Comparison of ENCODE assay signal across 24 cellular contexts in the genomic region with DNA sequence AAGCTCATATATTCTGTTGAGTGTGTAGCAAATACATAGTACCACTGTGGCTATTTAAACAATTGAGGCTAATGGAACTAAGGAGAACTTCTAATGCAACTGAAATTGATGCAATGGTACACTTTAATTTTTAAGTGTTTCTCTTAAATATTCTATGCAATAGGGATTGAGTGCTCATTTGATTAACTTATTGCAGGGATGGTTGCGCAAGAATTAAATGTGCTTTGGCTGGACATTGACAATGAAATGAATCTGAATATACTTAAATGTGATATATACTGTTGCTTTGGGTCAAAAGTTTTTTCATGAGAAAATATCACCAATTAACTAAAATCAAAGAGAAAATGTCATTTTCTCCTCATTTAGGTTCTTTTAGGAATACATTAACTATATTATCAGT.
DNase-seq lines count a peak whose midpoint lies in the region; ATAC-seq, FAIRE-seq and TF ChIP-seq lines count a peak whose summit lies in the region.
"Had no signal": no experiment of that assay in that cellular context is flagged by ENCODE, and none has a peak within 500 bp of the region (broad histone marks: within the 10 kb centered on the region; RNA-seq: fewer than 3 reads in every experiment).

No MANE protein-coding gene starts in this region.

- no peaks in the 10 kb centered on the region for H3F3A ChIP-seq in MM.1S (ENCODE audit: insufficient read depth, low read length)

- H3K4me1 Mint-ChIP-seq in natural killer cell: peaks cover 5 to 6% of the 10 kb centered on the region in 2 donors
- H3K4me1 Mint-ChIP-seq in activated naive CD4-positive, alpha-beta T cell treated with anti-CD3 and anti-CD28 coated beads for 36 hours (ENCODE audit: low read depth): no peaks in the 10 kb centered on the region

- H3K9ac ChIP-seq in IMR-90 (ENCODE audit: low read depth, low read length) (no peak overlapping the region), K562 (ENCODE audit: insufficient read depth in 1 of 2, low read depth in 2 of 2, low read length in 2 of 2) (no peak overlapping the region), MM.1S (ENCODE audit: low read length) (no peak overlapping the region)
- H3K9ac ChIP-seq: BLaER1 treated with 17β-estradiol and CSF1 and Interleukin-3, amounts not matched to agents 10 nM and 100 nM had no signal

- no peak overlapping the region for H3K27ac ChIP-seq in A549
- H3K27ac ChIP-seq in IMR-90 (ENCODE audit: insufficient read depth, low read length): no peak overlapping the region
- no peak overlapping the region for H3K27ac ChIP-seq in K562 (ENCODE audit: extremely low read depth, low read depth, low read length)
- no peak overlapping the region for H3K27ac ChIP-seq in MM.1S (ENCODE audit: low read length)
- H3K27ac ChIP-seq: BLaER1 treated with 17β-estradiol and CSF1 and Interleukin-3, amounts not matched to agents 10 nM and 100 nM; C4-2B had no signal

- TF ChIP-seq CTCF in A549 (IDR thresholded peaks at IDR 0.05) (no peak), IMR-90 (conservative IDR thresholded peaks at IDR 0.05; ENCODE audit: low read depth, low read length) (no peak), K562 (IDR thresholded peaks at IDR 0.05 in 2 of 3, conservative IDR thresholded peaks at IDR 0.05 in 1 of 3; ENCODE audit: insufficient read depth in 2 of 3, low read depth in 1 of 3, low read length in 3 of 3) (no peak), MM.1S (IDR thresholded peaks at IDR 0.05; ENCODE audit: low read length) (no peak), natural killer cell (IDR thresholded peaks at IDR 0.05) (no peak)

- TF ChIP-seq POLR2A in A549 (IDR thresholded peaks at IDR 0.05; ENCODE audit: low read length): no peak
- TF ChIP-seq POLR2A in H54 (IDR thresholded peaks at IDR 0.05; ENCODE audit: low read depth, low read length): no peak
- TF ChIP-seq POLR2A in IMR-90 (IDR thresholded peaks at IDR 0.05; ENCODE audit: low read depth, low read length): no peak
- TF ChIP-seq POLR2A in K562 (conservative IDR thresholded peaks at IDR 0.05): no peak

- H3K9me1 ChIP-seq in IMR-90 (ENCODE audit: insufficient read depth, low read length): no peaks in the 10 kb centered on the region
- no peaks in the 10 kb centered on the region for H3K9me1 ChIP-seq in K562 (ENCODE audit: control insufficient read depth, insufficient read depth, low read length)

- no peak overlapping the region for H4K8ac ChIP-seq in IMR-90 (ENCODE audit: low read depth in 2 of 2, low read length in 2 of 2)

- H3K4ac ChIP-seq in IMR-90 (ENCODE audit: low read depth, low read length): no peak overlapping the region

- H3K36me3 ChIP-seq in IMR-90 (ENCODE audit: control insufficient read depth, insufficient read depth, low read length): no peaks in the 10 kb centered on the region
- peaks cover 3% of the 10 kb centered on the region; the same call in 1 of the 3 replicates for H3K36me3 ChIP-seq in K562 (ENCODE audit: control insufficient read depth, insufficient read depth, low read length)
- H3K36me3 ChIP-seq in MM.1S (replicated peaks; ENCODE audit: insufficient read depth, low read length): no peaks in the 10 kb centered on the region

- no peak overlapping the region for H3K18ac ChIP-seq in IMR-90 (ENCODE audit: low read depth, low read length)

- no peaks in the 10 kb centered on the region for H3K27me3 Mint-ChIP-seq in natural killer cell (ENCODE audit: low read depth in 2 of 2)
- no peaks in the 10 kb centered on the region for H3K27me3 Mint-ChIP-seq in activated naive CD4-positive, alpha-beta T cell treated with anti-CD3 and anti-CD28 coated beads for 36 hours (ENCODE audit: low read depth)
- H3K27me3 Mint-ChIP-seq: B cell; CD4-positive, alpha-beta T cell had no signal

- no peak overlapping the region for H4K5ac ChIP-seq in IMR-90 (ENCODE audit: low read depth, low read length)

- 93% methylated on average over 1 of the region's 1 CpG for WGBS in A549 (ENCODE audit: missing lambda C conversion rate)
- no CpG with 5 or more reads among the region's 1 CpG for WGBS in IMR-90 (ENCODE audit: extremely low coverage in 2 of 2, insufficient read length in 1 of 2), 2 experiments
- WGBS in K562 (ENCODE audit: insufficient coverage, low coverage, missing lambda C conversion rate): 100% methylated on average over 1 of the region's 1 CpG

- H3K4me1 ChIP-seq in A549 (peaks cover 4% of the 10 kb centered on the region; the same call in 1 of the 3 replicates), IMR-90 (ENCODE audit: control insufficient read depth, insufficient read depth, low read length) (peaks cover 13% of the 10 kb centered on the region), K562 (replicated peaks in 1 of 2; ENCODE audit: control insufficient read depth in 2 of 2, insufficient read depth in 2 of 2, low read length in 2 of 2) (no peaks in the 10 kb centered on the region), MM.1S (ENCODE audit: low read length) (no peaks in the 10 kb centered on the region)

- H3K4me3 ChIP-seq in A549: no peak overlapping the region
- H3K4me3 ChIP-seq in IMR-90 (ENCODE audit: insufficient read depth, low read depth, low read length): no peak overlapping the region
- no peak overlapping the region for H3K4me3 ChIP-seq in K562
- no peak overlapping the region for H3K4me3 ChIP-seq in MM.1S (ENCODE audit: low read length)
- H3K4me3 ChIP-seq: BLaER1 treated with 17β-estradiol and CSF1 and Interleukin-3, amounts not matched to agents 10 nM and 100 nM had no signal

- intact Hi-C loops in IMR-90 (cut with micrococcal nuclease) (no loop called here), K562 (cut with micrococcal nuclease) (no loop called here), natural killer cell (cut with micrococcal nuclease) (no loop called here)
- intact Hi-C loops in activated naive CD4-positive, alpha-beta T cell treated with anti-CD3 and anti-CD28 coated beads for 36 hours (cut with micrococcal nuclease): no loop called here

- POLR2A ChIA-PET in A549 (lab: Yijun Ruan, JAX) (no interaction called here), IMR-90 (lab: Charles Lee; ENCODE audit: unreplicated experiment) (no interaction called here), K562 (lab: Yijun Ruan, JAX) (no interaction called here)

- TF ChIP-seq EP300 in A549 (IDR thresholded peaks at IDR 0.05): no peak
- no peak for TF ChIP-seq EP300 in K562 (IDR thresholded peaks at IDR 0.05; ENCODE audit: low read length)

- FAIRE-seq in A549 (lab: Jason Lieb, UNC) (no peak), H54 (lab: Jason Lieb, UNC) (peak; percentile 15), K562 (lab: Jason Lieb, UNC) (no peak)
- FAIRE-seq: A204.1, D721Med, G401.6, GM12891, GM19239 had no signal

- no peak overlapping the region for H3K4me2 ChIP-seq in A549
- no peak overlapping the region for H3K4me2 ChIP-seq in IMR-90 (ENCODE audit: low read depth, low read length)
- H3K4me2 ChIP-seq in K562 (ENCODE audit: insufficient read depth, low read length): no peak overlapping the region
- no peak overlapping the region for H3K4me2 ChIP-seq in MM.1S (ENCODE audit: low read depth, low read length)
- H3K4me2 ChIP-seq: BLaER1 treated with 17β-estradiol and CSF1 and Interleukin-3, amounts not matched to agents 10 nM and 100 nM had no signal

- peak overlapping the region in 1 of 2 donors; percentile 41 for H3K27ac Mint-ChIP-seq in natural killer cell
- no peak overlapping the region for H3K27ac Mint-ChIP-seq in activated naive CD4-positive, alpha-beta T cell treated with anti-CD3 and anti-CD28 coated beads for 36 hours
- H3K27ac Mint-ChIP-seq: B cell; CD4-positive, alpha-beta T cell; CD8-positive, alpha-beta T cell had no signal

- H3K36me3 Mint-ChIP-seq in natural killer cell: no peaks in the 10 kb centered on the region
- peaks cover 15% of the 10 kb centered on the region for H3K36me3 Mint-ChIP-seq in activated naive CD4-positive, alpha-beta T cell treated with anti-CD3 and anti-CD28 coated beads for 36 hours (ENCODE audit: low read depth)

- dilution Hi-C loops in IMR-90 (cut with HindIII; ENCODE audit: low sequenced_read_pairs, unreplicated experiment): no loop called here

- CTCF ChIA-PET in A549 (lab: Yijun Ruan, JAX) (no interaction called here), IMR-90 (lab: Yijun Ruan, JAX) (no interaction called here), K562 (lab: Yijun Ruan, JAX; ENCODE audit: low intra/inter-chr PET ratio) (no interaction called here)
- CTCF ChIA-PET in activated naive CD4-positive, alpha-beta T cell treated with anti-CD3 and anti-CD28 coated beads for 36 hours (lab: Charles Lee): no interaction called here

- no peaks in the 10 kb centered on the region for H3K27me3 ChIP-seq in IMR-90 (ENCODE audit: control insufficient read depth, insufficient read depth, low read length)
- H3K27me3 ChIP-seq in K562 (ENCODE audit: control insufficient read depth in 2 of 2, insufficient read depth in 2 of 2, low read length in 2 of 2): no peaks in the 10 kb centered on the region
- H3K27me3 ChIP-seq in MM.1S (replicated peaks; ENCODE audit: insufficient read depth, low read length): no peaks in the 10 kb centered on the region
- H3K27me3 ChIP-seq: BLaER1 treated with 17β-estradiol and CSF1 and Interleukin-3, amounts not matched to agents 10 nM and 100 nM had no signal

- H3K56ac ChIP-seq in IMR-90 (ENCODE audit: extremely low read depth, insufficient read depth, low read length): no peak overlapping the region

- H4K20me1 ChIP-seq in IMR-90 (ENCODE audit: insufficient read depth, low read length): no peaks in the 10 kb centered on the region
- no peaks in the 10 kb centered on the region for H4K20me1 ChIP-seq in K562 (replicated peaks; ENCODE audit: control insufficient read depth, insufficient read depth, low read length)
- H4K20me1 ChIP-seq in MM.1S (ENCODE audit: insufficient read depth, low read length): no peaks in the 10 kb centered on the region
- H4K20me1 ChIP-seq: BLaER1 treated with 17β-estradiol and CSF1 and Interleukin-3, amounts not matched to agents 10 nM and 100 nM had no signal

- no peak overlapping the region for H4K91ac ChIP-seq in IMR-90 (ENCODE audit: insufficient read depth, low read depth, low read length)

- H2AK5ac ChIP-seq in IMR-90 (ENCODE audit: low read depth, low read length): no peak overlapping the region

- no peak overlapping the region for H2BK120ac ChIP-seq in IMR-90 (ENCODE audit: low read depth, low read length)

- in situ Hi-C loops in IMR-90 (cut with MboI; ENCODE audit: low sequenced_read_pairs) (no loop called here), K562 (cut with MboI) (no loop called here)

- no peaks in the 10 kb centered on the region for H3K9me3 ChIP-seq in A549
- no peaks in the 10 kb centered on the region for H3K9me3 ChIP-seq in IMR-90 (ENCODE audit: control insufficient read depth, insufficient read depth, low read length)
- no peaks in the 10 kb centered on the region for H3K9me3 ChIP-seq in K562 (replicated peaks; ENCODE audit: control insufficient read depth, insufficient read depth, low read depth, low read length)
- no peaks in the 10 kb centered on the region for H3K9me3 ChIP-seq in MM.1S (replicated peaks; ENCODE audit: insufficient read depth, low read length)
- H3K9me3 ChIP-seq: Caco-2 had no signal

- H3K79me1 ChIP-seq in IMR-90 (ENCODE audit: low read depth in 1 of 2, low read length in 2 of 2): no peaks in the 10 kb centered on the region

- H3K79me2 ChIP-seq in K562 (ENCODE audit: control insufficient read depth, insufficient read depth, low read length): no peaks in the 10 kb centered on the region
- H3K79me2 ChIP-seq in MM.1S (ENCODE audit: low read length): no peaks in the 10 kb centered on the region

- no peak overlapping the region for H3K23ac ChIP-seq in IMR-90 (ENCODE audit: low read depth, low read length)

- H3K9me2 ChIP-seq in MM.1S (replicated peaks; ENCODE audit: insufficient read depth, low read length): no peaks in the 10 kb centered on the region

- no peaks in the 10 kb centered on the region for H3K9me3 Mint-ChIP-seq in natural killer cell
- peaks cover 5% of the 10 kb centered on the region for H3K9me3 Mint-ChIP-seq in activated naive CD4-positive, alpha-beta T cell treated with anti-CD3 and anti-CD28 coated beads for 36 hours
- H3K9me3 Mint-ChIP-seq: CD4-positive, alpha-beta T cell had no signal

- no peak for ATAC-seq in A549
- ATAC-seq in IMR-90 (ENCODE audit: low read depth): no peak
- ATAC-seq in K562: no peak
- no peak for ATAC-seq in natural killer cell
- ATAC-seq in HG03565 (IDR thresholded peaks at IDR 0.05; ENCODE audit: unreplicated experiment): no peak
- ATAC-seq: CD8-positive, alpha-beta T cell had no signal

- TF ChIP-seq RAD21 in A549 (conservative IDR thresholded peaks at IDR 0.05 in 1 of 2, IDR thresholded peaks at IDR 0.05 in 1 of 2): no peak
- TF ChIP-seq RAD21 in IMR-90 (IDR thresholded peaks at IDR 0.05; ENCODE audit: low read length): no peak
- no peak for TF ChIP-seq RAD21 in K562 (CRISPR knock-in tag; conservative IDR thresholded peaks at IDR 0.05 in 1 of 2, IDR thresholded peaks at IDR 0.05 in 1 of 2)

- H2BK5ac ChIP-seq in IMR-90 (ENCODE audit: low read depth, low read length, poor library complexity, severe bottlenecking): no peak overlapping the region

- DNase-seq in A549 (ENCODE audit: low read depth in 1 of 2, low spot score in 1 of 2) (no peak), H54 (ENCODE audit: insufficient read length, low spot score) (no peak), IMR-90 (no peak), K562 (ENCODE audit: extremely low read depth in 1 of 4, low spot score in 3 of 4) (no peak), MM.1S (no peak), natural killer cell (no peak)
- no peak for DNase-seq in activated naive CD4-positive, alpha-beta T cell treated with anti-CD3 and anti-CD28 coated beads for 36 hours
- DNase-seq: 8988T; AML-193; Caco-2; Calu3; CD4-positive, alpha-beta T cell; CD8-positive, alpha-beta T cell; DMS79 treated with DMSO at 0.1 percent for 48 hours; GF-D8 had no signal

- no peak overlapping the region for H2BK20ac ChIP-seq in IMR-90 (ENCODE audit: low read depth, low read length)

- H2AK9ac ChIP-seq in IMR-90 (replicated peaks; ENCODE audit: low read depth, low read length, poor library complexity): no peak overlapping the region

- H3K14ac ChIP-seq in IMR-90 (replicated peaks; ENCODE audit: low read depth, low read length): no peak overlapping the region

- no peak overlapping the region for H2BK15ac ChIP-seq in IMR-90 (ENCODE audit: low read depth, low read length)

- no peak overlapping the region for H3K4me3 Mint-ChIP-seq in natural killer cell
- H3K4me3 Mint-ChIP-seq in activated naive CD4-positive, alpha-beta T cell treated with anti-CD3 and anti-CD28 coated beads for 36 hours: no peak overlapping the region
- H3K4me3 Mint-ChIP-seq: B cell; CD4-positive, alpha-beta T cell; CD8-positive, alpha-beta T cell had no signal

- H2AFZ ChIP-seq in IMR-90 (replicated peaks; ENCODE audit: low read length, poor library complexity): no peak overlapping the region
- no peak overlapping the region for H2AFZ ChIP-seq in K562 (ENCODE audit: low read depth, low read length)
- no peak overlapping the region for H2AFZ ChIP-seq in MM.1S (ENCODE audit: low read length)

- BruUV-seq in IMR-90 (replicated peaks; lab: Mats Ljungman, UMichigan) (no TSS peak), K562 (replicated peaks; lab: Mats Ljungman, UMichigan) (no TSS peak)

Comparison
In these comparisons a context has a peak if more than half of its experiments do, and no peak if none do; other contexts are left out.
1. Of the 35 proteins assayed by ChIP-seq in both K562 and A549: peak only in K562: none; only in A549: none; in both: CEBPB; in neither: 34.